7 cellular contexts compared by ENCODE assay signal in the genomic region with DNA sequence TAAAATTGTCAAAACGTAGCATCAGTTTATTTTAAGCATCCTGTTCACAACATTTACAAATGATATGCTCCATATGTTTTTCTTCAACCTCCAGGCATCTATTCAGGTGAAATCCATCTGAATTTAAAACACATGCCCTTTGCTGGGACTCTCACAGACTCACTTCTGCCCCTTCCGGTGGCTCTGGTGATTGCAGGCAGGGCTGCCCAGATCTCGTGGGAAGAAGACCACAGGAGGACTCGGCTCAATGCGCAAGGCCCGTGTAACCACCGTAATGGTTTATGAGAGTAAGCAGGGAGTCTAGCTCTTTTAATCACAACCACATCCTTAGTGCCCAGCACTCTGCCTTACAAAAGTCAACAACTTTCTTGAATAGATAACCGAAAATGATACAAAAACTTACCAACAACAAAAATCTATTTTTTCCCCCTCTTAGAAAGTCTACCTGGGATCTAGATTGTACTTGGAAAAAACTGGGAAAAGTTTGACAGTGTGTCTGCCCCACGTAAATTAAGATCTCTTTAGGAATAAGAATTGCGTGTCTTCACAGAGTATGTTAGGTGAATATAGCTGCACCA.
DNase-seq lines count a peak whose midpoint lies in the region; ATAC-seq and TF ChIP-seq lines count a peak whose summit lies in the region.

No MANE protein-coding gene starts in this region.

- H3K27me3 ChIP-seq in NT2/D1 (ENCODE audit: insufficient read depth, insufficient read length) (no peaks in the 10 kb centered on the region), heart right ventricle (no peaks in the 10 kb centered on the region), spleen (replicated peaks in 1 of 7) (no peaks in the 10 kb centered on the region)

- no peaks in the 10 kb centered on the region for H3K36me3 Mint-ChIP-seq in activated T-helper 2 cell treated with anti-CD3 and anti-CD28 coated beads, Interferon-gamma antibody, Interleukin-2, Interleukin-4, amounts not matched to agents 10 μg/mL and 5 μg/mL and 100 μg/mL, durations not matched to agents 14 hours and 24 hours and 36 hours (ENCODE audit: low read depth)

- H3K27ac Mint-ChIP-seq in activated T-helper 2 cell treated with anti-CD3 and anti-CD28 coated beads, Interferon-gamma antibody, Interleukin-2, Interleukin-4, amounts not matched to agents 10 μg/mL and 5 μg/mL and 100 μg/mL, durations not matched to agents 14 hours and 24 hours and 36 hours = no peak overlapping the region

- H3K36me3 ChIP-seq in NT2/D1 (ENCODE audit: insufficient read depth, insufficient read length, low read length) = no peaks in the 10 kb centered on the region
- H3K36me3 ChIP-seq in heart right ventricle = peaks cover 0 to 9% (median 4%) of the 10 kb centered on the region in 9 donors
- peaks cover 0 to 12% (median 2%) of the 10 kb centered on the region in 6 donors for H3K36me3 ChIP-seq in spleen

- DNase-seq in GM12865 (ENCODE audit: low read depth) (peak; percentile 74), NT2/D1 (ENCODE audit: low read depth, low spot score) (peak; percentile 51), heart right ventricle (peak; percentile 32 to 54), spleen (peak; percentile 77), midbrain (lab: John Stamatoyannopoulos, UW) (no peak)
- DNase-seq in activated T-helper 2 cell treated with anti-CD3 and anti-CD28 coated beads, Interferon-gamma antibody, Interleukin-2, Interleukin-4, amounts not matched to agents 10 μg/mL and 5 μg/mL and 100 μg/mL, durations not matched to agents 14 hours and 24 hours and 36 hours (ENCODE audit: low spot score) = peak; percentile 13

- H3K4me3 Mint-ChIP-seq in activated T-helper 2 cell treated with anti-CD3 and anti-CD28 coated beads, Interferon-gamma antibody, Interleukin-2, Interleukin-4, amounts not matched to agents 10 μg/mL and 5 μg/mL and 100 μg/mL, durations not matched to agents 14 hours and 24 hours and 36 hours (ENCODE audit: low read depth) = no peak overlapping the region

- H3K27me3 Mint-ChIP-seq in activated T-helper 2 cell treated with anti-CD3 and anti-CD28 coated beads, Interferon-gamma antibody, Interleukin-2, Interleukin-4, amounts not matched to agents 10 μg/mL and 5 μg/mL and 100 μg/mL, durations not matched to agents 14 hours and 24 hours and 36 hours (ENCODE audit: low read depth) = no peaks in the 10 kb centered on the region

- H3K9ac ChIP-seq in NT2/D1 (ENCODE audit: insufficient read length, low read depth) = no peak overlapping the region

- intact Hi-C loops in activated T-helper 2 cell treated with anti-CD3 and anti-CD28 coated beads, Interferon-gamma antibody, Interleukin-2, Interleukin-4, amounts not matched to agents 10 μg/mL and 5 μg/mL and 100 μg/mL, durations not matched to agents 14 hours and 24 hours and 36 hours (cut with micrococcal nuclease) = no loop called here
- intact Hi-C loops in heart right ventricle (cut with DNase I) = loop anchor here in 1 of 10 donors (10.0 kb wide), 1 partner anchor 89 kb away; no protein-coding TSS in a partner anchor
- intact Hi-C loops in spleen (cut with DNase I; ENCODE audit: low total_unique reads) = no loop called here

- no peaks in the 10 kb centered on the region for H3K4me1 ChIP-seq in NT2/D1 (ENCODE audit: insufficient read depth, insufficient read length)
- H3K4me1 ChIP-seq in heart right ventricle = peaks cover 0 to 19% (median 4%) of the 10 kb centered on the region in 9 donors
- no peaks in the 10 kb centered on the region for H3K4me1 ChIP-seq in spleen

- TF ChIP-seq CTCF in GM12865 (IDR thresholded peaks at IDR 0.05; ENCODE audit: insufficient read depth, low read depth, low read length, missing control alignments) (peak; percentile 63), heart right ventricle (IDR thresholded peaks at IDR 0.05) (peak; percentile 37 to 75 (median 64)), spleen (IDR thresholded peaks at IDR 0.05 in 8 of 11, conservative IDR thresholded peaks at IDR 0.05 in 3 of 11) (peak in 10 of 11 experiments; percentile 26 to 71 (median 55))

- no peaks in the 10 kb centered on the region for H3K9me3 ChIP-seq in NT2/D1 (ENCODE audit: insufficient read depth, low read length)
- no peaks in the 10 kb centered on the region for H3K9me3 ChIP-seq in heart right ventricle
- H3K9me3 ChIP-seq in spleen = peaks cover 0 to 3% (median 0%) of the 10 kb centered on the region in 8 donors

- WGBS in heart right ventricle, 2 donors = 69 to 70% methylated on average over 10 of the region's 10 CpGs
- 60 to 77% (median 71%) methylated on average over 10 of the region's 10 CpGs for WGBS in spleen, 5 donors

- no peak overlapping the region for H3K27ac ChIP-seq in heart right ventricle
- H3K27ac ChIP-seq in spleen = no peak overlapping the region

- H3K9me3 Mint-ChIP-seq in activated T-helper 2 cell treated with anti-CD3 and anti-CD28 coated beads, Interferon-gamma antibody, Interleukin-2, Interleukin-4, amounts not matched to agents 10 μg/mL and 5 μg/mL and 100 μg/mL, durations not matched to agents 14 hours and 24 hours and 36 hours = peaks cover 3% of the 10 kb centered on the region

- no peak overlapping the region for H3K4me3 ChIP-seq in GM12865 (ENCODE audit: low read depth, low read length)
- H3K4me3 ChIP-seq in NT2/D1 (ENCODE audit: insufficient read length, low read depth) = no peak overlapping the region
- H3K4me3 ChIP-seq in heart right ventricle = no peak overlapping the region
- H3K4me3 ChIP-seq in spleen = no peak overlapping the region

- TF ChIP-seq POLR2A in spleen (IDR thresholded peaks at IDR 0.05) = no peak

- no peaks in the 10 kb centered on the region for H3K4me1 Mint-ChIP-seq in activated T-helper 2 cell treated with anti-CD3 and anti-CD28 coated beads, Interferon-gamma antibody, Interleukin-2, Interleukin-4, amounts not matched to agents 10 μg/mL and 5 μg/mL and 100 μg/mL, durations not matched to agents 14 hours and 24 hours and 36 hours (ENCODE audit: low read depth)

- ATAC-seq in HG02642 (IDR thresholded peaks at IDR 0.05; ENCODE audit: poor library complexity, unreplicated experiment) (peak; percentile 71), heart right ventricle (peak in 1 of 8 donors; percentile 44)
